In the genomic region with DNA sequence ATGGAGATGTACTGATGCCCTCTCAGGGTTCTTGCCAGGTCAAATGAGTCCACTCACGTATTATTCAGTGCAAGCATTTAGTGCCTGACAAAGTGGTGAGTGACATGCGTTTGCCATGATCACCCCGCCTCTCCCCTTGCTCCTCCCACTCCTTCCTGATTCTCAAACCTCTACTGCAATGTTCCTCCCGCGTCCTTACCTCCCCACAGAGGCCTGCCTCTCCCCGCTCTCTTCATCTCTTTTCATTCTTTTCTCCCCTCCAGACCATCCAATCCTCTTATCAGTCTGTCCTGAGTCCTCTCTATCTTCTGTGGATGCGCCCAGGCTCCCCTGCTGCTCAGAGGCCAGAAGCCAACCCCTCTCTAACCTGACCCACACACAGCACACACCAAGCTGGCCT, we compare ENCODE assay signal across 1 cellular context.
TF ChIP-seq lines count a peak whose summit lies in the region.

No MANE protein-coding gene starts in this region.

TF ChIP-seq in K562, 482 proteins besides CTCF, POLR2A, EP300 and RAD21 (continues in another document):
- TF ChIP-seq TEAD4 (IDR thresholded peaks at IDR 0.05; ENCODE audit: low read length) (no peak; the same call in 1 of the 2 replicates), TEAD4 (CRISPR knock-in tag; IDR thresholded peaks at IDR 0.05; ENCODE audit: borderline replicate concordance) (no peak), E2F1 (CRISPR knock-in tag; IDR thresholded peaks at IDR 0.05) (no peak), GATA2 (CRISPR knock-in tag; IDR thresholded peaks at IDR 0.05) (0 out of 2 replicates have a peak, but pooled peaks have one; percentile 9), MTF1 (CRISPR knock-in tag; IDR thresholded peaks at IDR 0.05; ENCODE audit: borderline replicate concordance) (no peak), HLTF (IDR thresholded peaks at IDR 0.05) (no peak), HNRNPK (IDR thresholded peaks at IDR 0.05; ENCODE audit: low read depth, low read length, poor library complexity, severe bottlenecking) (no peak), ZNF76 (CRISPR knock-in tag; IDR thresholded peaks at IDR 0.05; ENCODE audit: borderline replicate concordance) (no peak), C11orf30 (IDR thresholded peaks at IDR 0.05; ENCODE audit: low read depth) (no peak), CCNT2 (IDR thresholded peaks at IDR 0.05; ENCODE audit: borderline replicate concordance, extremely low read depth, insufficient read length, low read depth, low read length) (no peak), KDM4B (IDR thresholded peaks at IDR 0.05; ENCODE audit: borderline replicate concordance in 2 of 2, low read depth in 1 of 2) (no peak), PPARD (CRISPR knock-in tag; IDR thresholded peaks at IDR 0.05) (no peak), CEBPB (tag; IDR thresholded peaks at IDR 0.05) (no peak), ZBTB7A (IDR thresholded peaks at IDR 0.05; ENCODE audit: borderline replicate concordance, control insufficient read depth, low read depth, low read length) (no peak), ZNF175 (CRISPR knock-in tag; IDR thresholded peaks at IDR 0.05; ENCODE audit: low read depth) (no peak), FOXO4 (CRISPR knock-in tag; IDR thresholded peaks at IDR 0.05) (no peak), HDAC8 (tag; IDR thresholded peaks at IDR 0.05) (no peak), MTA3 (IDR thresholded peaks at IDR 0.05; ENCODE audit: borderline replicate concordance) (no peak), ATF6 (CRISPR knock-in tag; IDR thresholded peaks at IDR 0.05) (no peak), ZNF253 (CRISPR knock-in tag; conservative IDR thresholded peaks at IDR 0.05) (no peak), ZBTB1 (CRISPR knock-in tag; IDR thresholded peaks at IDR 0.05; ENCODE audit: borderline replicate concordance, low read depth) (no peak), SPI1 (IDR thresholded peaks at IDR 0.05; ENCODE audit: borderline replicate concordance, low read depth, low read length) (no peak), HNRNPH1 (optimal IDR thresholded peaks at IDR 0.05; ENCODE audit: low read depth, low read length) (no peak), TBL1XR1 (IDR thresholded peaks at IDR 0.05; ENCODE audit: low read length in 2 of 2) (no peak), PML (IDR thresholded peaks at IDR 0.05; ENCODE audit: low read length) (no peak), U2AF2 (optimal IDR thresholded peaks at IDR 0.05; ENCODE audit: low read depth, low read length) (no peak), ZNF174 (CRISPR knock-in tag; IDR thresholded peaks at IDR 0.05) (no peak), NCOA4 (IDR thresholded peaks at IDR 0.05; ENCODE audit: partially characterized antibody) (no peak), MTA1 (IDR thresholded peaks at IDR 0.05; ENCODE audit: borderline replicate concordance) (no peak), IRF9 (tag; IDR thresholded peaks at IDR 0.05) (no peak), NCOA2 (IDR thresholded peaks at IDR 0.05; ENCODE audit: partially characterized antibody in 2 of 2) (no peak), RFX1 (IDR thresholded peaks at IDR 0.05) (no peak), ZNF655 (CRISPR knock-in tag; IDR thresholded peaks at IDR 0.05) (no peak), KDM5B (IDR thresholded peaks at IDR 0.05; ENCODE audit: insufficient replicate concordance, low read depth, low read length) (no peak), ZNF384 (IDR thresholded peaks at IDR 0.05; ENCODE audit: low read depth, low read length) (no peak), ZNF316 (IDR thresholded peaks at IDR 0.05) (no peak), CBX5 (IDR thresholded peaks at IDR 0.05; ENCODE audit: borderline replicate concordance, low read depth) (no peak), NKRF (IDR thresholded peaks at IDR 0.05; ENCODE audit: borderline replicate concordance) (no peak), NONO (IDR thresholded peaks at IDR 0.05; ENCODE audit: low read depth in 2 of 2, low read length in 1 of 2) (no peak)
- TF ChIP-seq, protein P1, sequence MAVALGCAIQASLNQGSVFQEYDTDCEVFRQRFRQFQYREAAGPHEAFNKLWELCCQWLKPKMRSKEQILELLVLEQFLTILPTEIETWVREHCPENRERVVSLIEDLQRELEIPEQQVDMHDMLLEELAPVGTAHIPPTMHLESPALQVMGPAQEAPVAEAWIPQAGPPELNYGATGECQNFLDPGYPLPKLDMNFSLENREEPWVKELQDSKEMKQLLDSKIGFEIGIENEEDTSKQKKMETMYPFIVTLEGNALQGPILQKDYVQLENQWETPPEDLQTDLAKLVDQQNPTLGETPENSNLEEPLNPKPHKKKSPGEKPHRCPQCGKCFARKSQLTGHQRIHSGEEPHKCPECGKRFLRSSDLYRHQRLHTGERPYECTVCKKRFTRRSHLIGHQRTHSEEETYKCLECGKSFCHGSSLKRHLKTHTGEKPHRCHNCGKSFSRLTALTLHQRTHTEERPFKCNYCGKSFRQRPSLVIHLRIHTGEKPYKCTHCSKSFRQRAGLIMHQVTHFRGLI (CRISPR knock-in tag; IDR thresholded peaks at IDR 0.05), result no peak
- TF ChIP-seq, protein P2, sequence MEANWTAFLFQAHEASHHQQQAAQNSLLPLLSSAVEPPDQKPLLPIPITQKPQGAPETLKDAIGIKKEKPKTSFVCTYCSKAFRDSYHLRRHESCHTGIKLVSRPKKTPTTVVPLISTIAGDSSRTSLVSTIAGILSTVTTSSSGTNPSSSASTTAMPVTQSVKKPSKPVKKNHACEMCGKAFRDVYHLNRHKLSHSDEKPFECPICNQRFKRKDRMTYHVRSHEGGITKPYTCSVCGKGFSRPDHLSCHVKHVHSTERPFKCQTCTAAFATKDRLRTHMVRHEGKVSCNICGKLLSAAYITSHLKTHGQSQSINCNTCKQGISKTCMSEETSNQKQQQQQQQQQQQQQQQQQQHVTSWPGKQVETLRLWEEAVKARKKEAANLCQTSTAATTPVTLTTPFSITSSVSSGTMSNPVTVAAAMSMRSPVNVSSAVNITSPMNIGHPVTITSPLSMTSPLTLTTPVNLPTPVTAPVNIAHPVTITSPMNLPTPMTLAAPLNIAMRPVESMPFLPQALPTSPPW (CRISPR knock-in tag; IDR thresholded peaks at IDR 0.05), result no peak
- TF ChIP-seq, protein P3, sequence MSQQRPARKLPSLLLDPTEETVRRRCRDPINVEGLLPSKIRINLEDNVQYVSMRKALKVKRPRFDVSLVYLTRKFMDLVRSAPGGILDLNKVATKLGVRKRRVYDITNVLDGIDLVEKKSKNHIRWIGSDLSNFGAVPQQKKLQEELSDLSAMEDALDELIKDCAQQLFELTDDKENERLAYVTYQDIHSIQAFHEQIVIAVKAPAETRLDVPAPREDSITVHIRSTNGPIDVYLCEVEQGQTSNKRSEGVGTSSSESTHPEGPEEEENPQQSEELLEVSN (IDR thresholded peaks at IDR 0.05; ENCODE audit: borderline replicate concordance in 1 of 2, extremely low read depth in 1 of 2, insufficient read depth in 1 of 2, insufficient read length in 1 of 2, low read depth in 1 of 2, low read length in 1 of 2, poor library complexity in 1 of 2, severe bottlenecking in 1 of 2), result peak in 1 of 2 experiments; percentile 12
- TF ChIP-seq, protein P4, sequence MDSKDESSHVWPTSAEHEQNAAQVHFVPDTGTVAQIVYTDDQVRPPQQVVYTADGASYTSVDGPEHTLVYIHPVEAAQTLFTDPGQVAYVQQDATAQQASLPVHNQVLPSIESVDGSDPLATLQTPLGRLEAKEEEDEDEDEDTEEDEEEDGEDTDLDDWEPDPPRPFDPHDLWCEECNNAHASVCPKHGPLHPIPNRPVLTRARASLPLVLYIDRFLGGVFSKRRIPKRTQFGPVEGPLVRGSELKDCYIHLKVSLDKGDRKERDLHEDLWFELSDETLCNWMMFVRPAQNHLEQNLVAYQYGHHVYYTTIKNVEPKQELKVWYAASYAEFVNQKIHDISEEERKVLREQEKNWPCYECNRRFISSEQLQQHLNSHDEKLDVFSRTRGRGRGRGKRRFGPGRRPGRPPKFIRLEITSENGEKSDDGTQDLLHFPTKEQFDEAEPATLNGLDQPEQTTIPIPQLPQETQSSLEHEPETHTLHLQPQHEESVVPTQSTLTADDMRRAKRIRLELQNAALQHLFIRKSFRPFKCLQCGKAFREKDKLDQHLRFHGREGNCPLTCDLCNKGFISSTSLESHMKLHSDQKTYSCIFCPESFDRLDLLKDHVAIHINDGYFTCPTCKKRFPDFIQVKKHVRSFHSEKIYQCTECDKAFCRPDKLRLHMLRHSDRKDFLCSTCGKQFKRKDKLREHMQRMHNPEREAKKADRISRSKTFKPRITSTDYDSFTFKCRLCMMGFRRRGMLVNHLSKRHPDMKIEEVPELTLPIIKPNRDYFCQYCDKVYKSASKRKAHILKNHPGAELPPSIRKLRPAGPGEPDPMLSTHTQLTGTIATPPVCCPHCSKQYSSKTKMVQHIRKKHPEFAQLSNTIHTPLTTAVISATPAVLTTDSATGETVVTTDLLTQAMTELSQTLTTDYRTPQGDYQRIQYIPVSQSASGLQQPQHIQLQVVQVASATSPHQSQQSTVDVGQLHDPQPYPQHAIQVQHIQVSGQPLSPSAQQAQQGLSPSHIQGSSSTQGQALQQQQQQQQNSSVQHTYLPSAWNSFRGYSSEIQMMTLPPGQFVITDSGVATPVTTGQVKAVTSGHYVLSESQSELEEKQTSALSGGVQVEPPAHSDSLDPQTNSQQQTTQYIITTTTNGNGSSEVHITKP (IDR thresholded peaks at IDR 0.05; ENCODE audit: partially characterized antibody), result peak; percentile 10
- TF ChIP-seq, protein P5, sequence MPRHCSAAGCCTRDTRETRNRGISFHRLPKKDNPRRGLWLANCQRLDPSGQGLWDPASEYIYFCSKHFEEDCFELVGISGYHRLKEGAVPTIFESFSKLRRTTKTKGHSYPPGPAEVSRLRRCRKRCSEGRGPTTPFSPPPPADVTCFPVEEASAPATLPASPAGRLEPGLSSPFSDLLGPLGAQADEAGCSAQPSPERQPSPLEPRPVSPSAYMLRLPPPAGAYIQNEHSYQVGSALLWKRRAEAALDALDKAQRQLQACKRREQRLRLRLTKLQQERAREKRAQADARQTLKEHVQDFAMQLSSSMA (CRISPR knock-in tag; IDR thresholded peaks at IDR 0.05), result no peak
